Comparison of ENCODE assay signal across 1 cellular context in the genomic region with DNA sequence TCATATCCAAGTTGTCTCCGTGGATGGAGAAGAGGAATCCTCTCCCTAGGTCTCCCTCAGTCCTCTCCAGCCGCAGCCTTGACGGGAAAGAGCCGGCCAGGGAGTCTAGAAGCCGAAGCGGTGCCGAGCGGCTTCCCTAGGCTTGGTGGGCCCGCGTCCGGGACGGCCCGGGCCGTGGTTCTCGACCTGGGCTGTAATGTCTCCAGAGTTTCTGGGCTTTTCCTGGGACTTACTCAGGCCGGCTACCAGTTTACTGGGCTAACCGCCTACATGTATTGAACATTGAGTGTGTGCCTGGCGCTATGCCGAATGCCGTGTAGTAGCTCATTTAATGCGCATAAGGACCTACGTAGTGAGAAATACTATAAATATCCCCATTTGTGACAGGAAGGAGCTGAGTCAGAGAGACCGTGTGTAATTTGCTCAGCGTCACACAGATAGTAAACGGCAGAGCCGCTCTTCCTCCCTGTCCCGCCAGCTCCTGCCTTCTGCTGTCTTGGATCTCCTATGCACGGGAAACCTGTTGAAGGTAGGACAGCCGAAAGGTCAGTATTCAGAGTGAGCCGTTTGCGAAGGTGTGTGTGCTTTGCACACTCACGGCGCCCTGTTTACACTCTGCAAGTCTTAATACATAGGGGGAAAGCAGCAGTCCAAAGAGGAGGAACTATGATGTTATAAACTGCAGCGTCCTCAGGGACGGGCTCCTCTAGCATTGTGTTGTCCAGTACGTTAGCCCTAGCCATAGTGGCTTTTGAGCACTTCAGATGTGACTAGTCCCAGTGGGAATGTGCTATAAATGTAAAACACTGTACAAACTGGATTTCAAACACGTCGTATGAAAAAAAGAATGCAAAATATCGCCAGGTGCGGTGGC.
TF ChIP-seq lines count a peak whose summit lies in the region.

No MANE protein-coding gene starts in this region.

TF ChIP-seq in endothelial cell of umbilical vein, 7 proteins besides CTCF, POLR2A, EP300 and RAD21:
- peak; percentile 55 for TF ChIP-seq JUN (IDR thresholded peaks at IDR 0.05; ENCODE audit: borderline replicate concordance, insufficient read depth, insufficient read length, low read depth)
- TF ChIP-seq MAX (IDR thresholded peaks at IDR 0.05; ENCODE audit: insufficient read depth, insufficient read length), result no peak
- peak; percentile 72 for TF ChIP-seq FOS (IDR thresholded peaks at IDR 0.05; ENCODE audit: borderline replicate concordance, insufficient read depth, low read length)
